Comparison of ENCODE assay signal across 7 cellular contexts in the genomic region with DNA sequence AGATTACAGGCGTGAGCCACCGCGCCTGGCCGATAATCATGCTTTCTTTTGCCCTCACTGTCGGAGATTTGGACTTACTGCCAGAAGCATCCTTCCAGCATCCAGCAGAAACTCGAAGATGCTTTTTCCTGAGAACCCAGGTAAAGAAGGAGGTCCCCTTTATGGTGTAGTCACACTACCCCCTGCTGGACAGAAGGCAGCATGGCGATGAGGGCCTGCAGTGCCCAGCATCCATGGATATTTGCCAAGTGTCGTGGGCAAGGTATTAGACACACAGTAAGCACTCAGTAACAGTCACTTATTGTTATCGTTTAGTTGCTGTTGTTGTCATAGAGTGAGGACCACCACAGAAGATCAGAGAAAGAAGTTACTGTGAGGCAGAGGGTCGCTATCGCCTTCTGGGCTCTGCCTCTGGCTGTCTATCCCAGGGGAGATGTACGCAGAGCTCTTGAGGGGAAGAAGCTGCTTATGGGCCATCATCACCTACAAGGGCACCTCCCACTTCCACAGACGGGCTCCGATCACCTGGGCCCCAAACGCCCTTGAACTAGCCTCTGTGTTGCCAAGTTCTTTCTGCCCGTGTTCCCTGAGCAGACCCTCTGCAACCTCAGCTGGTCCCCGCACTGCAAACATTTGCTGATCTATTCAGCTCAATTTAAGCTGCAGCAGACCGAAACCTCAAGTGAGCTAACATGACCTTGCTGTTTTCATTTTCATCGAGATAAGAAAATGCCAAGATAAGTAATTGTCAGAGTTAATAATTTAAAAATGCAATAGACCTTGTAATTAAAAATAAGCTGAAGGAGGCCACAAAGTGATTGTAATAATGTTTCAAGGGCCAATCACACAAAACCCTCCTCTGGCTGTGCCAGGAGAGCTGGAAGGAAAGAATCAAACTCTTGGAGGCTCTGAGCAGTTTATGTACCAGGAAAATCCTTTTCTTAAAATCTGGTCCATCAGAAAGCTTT. TPM values are rescaled to one million over a fixed set of nuclear protein-coding genes. Genes with fewer than 3 reads are reported as not detected.
A peak's percentile ranks its signal among the peaks of the same experiment; 100 is the strongest.
DNase-seq lines count a peak whose midpoint lies in the region; ATAC-seq and TF ChIP-seq lines count a peak whose summit lies in the region.

No MANE protein-coding gene starts in this region.

- in situ Hi-C loops in KBM-7 (cut with MboI; ENCODE audit: low pct_unique_long_range_greater_than_20kb, low sequenced_read_pairs) = no loop called here

- POLR2A ChIA-PET in GM10248 (lab: Yijun Ruan, JAX) = no interaction called here

- H3K27me3 Mint-ChIP-seq in central memory CD8-positive, alpha-beta T cell = peaks cover 8% of the 10 kb centered on the region
- H3K27me3 Mint-ChIP-seq in stimulated activated naive B cell treated with anti-CD40 and anti-IgM and Interleukin-4, amounts not matched to agents 10 μg/mL and 1 μg/mL and 100 μg/mL, for 72 hours = no peaks in the 10 kb centered on the region

- no peaks in the 10 kb centered on the region for H3K9me3 Mint-ChIP-seq in central memory CD8-positive, alpha-beta T cell
- peaks cover 2 to 4% of the 10 kb centered on the region in 2 donors for H3K9me3 Mint-ChIP-seq in stimulated activated naive B cell treated with anti-CD40 and anti-IgM and Interleukin-4, amounts not matched to agents 10 μg/mL and 1 μg/mL and 100 μg/mL, for 72 hours

- CTCF ChIA-PET in GM10248 (lab: Yijun Ruan, JAX) = interaction anchor here (0.8 to 3.0 kb wide), 16 partner anchors 10 to 834 kb away, joined by 3 to 14 read pairs (median 3); no protein-coding TSS in a partner anchor

- no peaks in the 10 kb centered on the region for H3K4me1 Mint-ChIP-seq in central memory CD8-positive, alpha-beta T cell
- peaks cover 29 to 36% of the 10 kb centered on the region in 2 donors for H3K4me1 Mint-ChIP-seq in stimulated activated naive B cell treated with anti-CD40 and anti-IgM and Interleukin-4, amounts not matched to agents 10 μg/mL and 1 μg/mL and 100 μg/mL, for 72 hours

- H3K36me3 Mint-ChIP-seq in central memory CD8-positive, alpha-beta T cell (ENCODE audit: insufficient read depth) = no peaks in the 10 kb centered on the region
- H3K36me3 Mint-ChIP-seq in stimulated activated naive B cell treated with anti-CD40 and anti-IgM and Interleukin-4, amounts not matched to agents 10 μg/mL and 1 μg/mL and 100 μg/mL, for 72 hours = peaks cover 4% of the 10 kb centered on the region in 2 donors

- no peaks in the 10 kb centered on the region for H3K36me3 ChIP-seq in left lung
- no peaks in the 10 kb centered on the region for H3K36me3 ChIP-seq in effector memory CD4-positive, alpha-beta T cell (ENCODE audit: control insufficient read depth, insufficient read depth, low read length)

- DNase-seq in GM10248 (ENCODE audit: extremely low spot score) = peak; percentile 67
- DNase-seq in KBM-7 = peak; percentile 76
- DNase-seq in SHP77 (lab: John Stamatoyannopoulos, UW) = peak; percentile 41 to 54
- no peak for DNase-seq in central memory CD8-positive, alpha-beta T cell (ENCODE audit: low spot score in 2 of 2)
- peak in 1 of 2 donors; percentile 43 for DNase-seq in left lung
- no peak for DNase-seq in stimulated activated naive B cell treated with anti-CD40 and anti-IgM and Interleukin-4, amounts not matched to agents 10 μg/mL and 1 μg/mL and 100 μg/mL, for 72 hours
- no peak for DNase-seq in effector memory CD4-positive, alpha-beta T cell

- intact Hi-C loops in left lung (cut with DNase I) = no loop called here

- H3K27ac ChIP-seq in left lung = no peak overlapping the region
- H3K27ac ChIP-seq in effector memory CD4-positive, alpha-beta T cell (ENCODE audit: insufficient read depth, low read length, poor library complexity, severe bottlenecking) = no peak overlapping the region

- H3K4me1 ChIP-seq in left lung = peaks cover 0 to 4% of the 10 kb centered on the region in 2 donors
- no peaks in the 10 kb centered on the region for H3K4me1 ChIP-seq in effector memory CD4-positive, alpha-beta T cell (ENCODE audit: control insufficient read depth, insufficient read depth, low read length, poor library complexity, severe bottlenecking)

- H3K4me3 Mint-ChIP-seq in central memory CD8-positive, alpha-beta T cell = no peak overlapping the region
- no peak overlapping the region for H3K4me3 Mint-ChIP-seq in stimulated activated naive B cell treated with anti-CD40 and anti-IgM and Interleukin-4, amounts not matched to agents 10 μg/mL and 1 μg/mL and 100 μg/mL, for 72 hours

- TF ChIP-seq CTCF in GM10248 (IDR thresholded peaks at IDR 0.05; ENCODE audit: control extremely low read depth, extremely low read depth, low read depth, missing control alignments) = peak; percentile 68
- TF ChIP-seq CTCF in left lung (IDR thresholded peaks at IDR 0.05) = peak; percentile 30 to 68

- peak overlapping the region; percentile 38 for H3K27ac Mint-ChIP-seq in central memory CD8-positive, alpha-beta T cell (ENCODE audit: low read depth)
- H3K27ac Mint-ChIP-seq in stimulated activated naive B cell treated with anti-CD40 and anti-IgM and Interleukin-4, amounts not matched to agents 10 μg/mL and 1 μg/mL and 100 μg/mL, for 72 hours = no peak overlapping the region

- no peaks in the 10 kb centered on the region for H3K9me3 ChIP-seq in left lung
- no peaks in the 10 kb centered on the region for H3K9me3 ChIP-seq in effector memory CD4-positive, alpha-beta T cell (ENCODE audit: control insufficient read depth, low read length)

- H3K4me3 ChIP-seq in left lung = no peak overlapping the region
- H3K4me3 ChIP-seq in effector memory CD4-positive, alpha-beta T cell (ENCODE audit: insufficient read depth, low read depth, low read length, poor library complexity, severe bottlenecking) = no peak overlapping the region

- H3K27me3 ChIP-seq in left lung = no peaks in the 10 kb centered on the region
- H3K27me3 ChIP-seq in effector memory CD4-positive, alpha-beta T cell (replicated peaks; ENCODE audit: control insufficient read depth, insufficient read depth, low read length, poor library complexity, severe bottlenecking) = no peaks in the 10 kb centered on the region

- no peak for ATAC-seq in central memory CD8-positive, alpha-beta T cell (replicated peaks; ENCODE audit: extremely low read depth, poor library complexity, severe bottlenecking)
- ATAC-seq in left lung = peak; percentile 80
- peak; percentile 86 to 88 for ATAC-seq in stimulated activated naive B cell treated with anti-CD40 and anti-IgM and Interleukin-4, amounts not matched to agents 10 μg/mL and 1 μg/mL and 100 μg/mL, for 72 hours (replicated peaks)

RNA-seq across cellular contexts. Expression of gene C5orf15, which starts 23.9 kb away (rescaled TPM):
- 10 to 100 TPM; 34.7 to 43.8 TPM for total RNA-seq in left lung

Comparison
In these comparisons a context has a peak if more than half of its experiments do, and no peak if none do; other contexts are left out.
1. DNase-seq: peak in GM10248 (single experiment), KBM-7 (single experiment) and SHP77 (2 of 2); none in central memory CD8-positive, alpha-beta T cell (0 of 2), stimulated activated naive B cell treated with anti-CD40 and anti-IgM and Interleukin-4, amounts not matched to agents 10 μg/mL and 1 μg/mL and 100 μg/mL, for 72 hours (single experiment) and effector memory CD4-positive, alpha-beta T cell (0 of 3).